In genomic region chr11:95147364-95147905, GRCh38 we compare ENCODE assay signal across 8 cellular contexts. TPM values are rescaled to one million over a fixed set of nuclear protein-coding genes. Genes with fewer than 3 reads are reported as not detected.
DNase-seq lines count a peak whose midpoint lies in the region; ATAC-seq and TF ChIP-seq lines count a peak whose summit lies in the region.
"Had no signal": no experiment of that assay in that cellular context is flagged by ENCODE, and none has a peak within 500 bp of the region (broad histone marks: within the 10 kb centered on the region; RNA-seq: fewer than 3 reads in every experiment).

No MANE protein-coding gene starts in this region.

- in situ Hi-C loops in SK-MEL-5 (cut with HindIII; ENCODE audit: low pct_unique_long_range_greater_than_20kb, low sequenced_read_pairs), result no loop called here

- no peak for TF ChIP-seq CTCF in HCT116 (IDR thresholded peaks at IDR 0.05 in 2 of 3, conservative IDR thresholded peaks at IDR 0.05 in 1 of 3; ENCODE audit: borderline replicate concordance in 1 of 3, insufficient read depth in 1 of 3, low read depth in 2 of 3, low read length in 2 of 3)
- no peak for TF ChIP-seq CTCF in fibroblast of the aortic adventitia (IDR thresholded peaks at IDR 0.05; ENCODE audit: insufficient read depth, low read length)

- intact Hi-C loops in HCT116 (cut with micrococcal nuclease), result no loop called here

- H3K4me2 ChIP-seq in HCT116 (ENCODE audit: low read length), result peak overlapping the region; percentile 57

- TF ChIP-seq RAD21 in HCT116 (IDR thresholded peaks at IDR 0.05; ENCODE audit: low read depth), result no peak

- BruUV-seq in HCT116 (replicated peaks; lab: Mats Ljungman, UMichigan), result no TSS peak

- no peak for TF ChIP-seq POLR2A in HCT116 (IDR thresholded peaks at IDR 0.05; ENCODE audit: borderline replicate concordance, extremely low read depth, insufficient read depth, insufficient read length)

- no peaks in the 10 kb centered on the region for H4K20me1 ChIP-seq in HCT116 (ENCODE audit: insufficient read depth)

- H3K27me3 ChIP-seq in HCT116 (ENCODE audit: insufficient read depth, low read length) (no peaks in the 10 kb centered on the region), skeletal muscle tissue (ENCODE audit: control insufficient read depth in 3 of 3, insufficient read depth in 3 of 3, low read length in 3 of 3) (no peaks in the 10 kb centered on the region)

- peak overlapping the region; percentile 55 for H2AFZ ChIP-seq in HCT116 (ENCODE audit: low read depth, low read length, poor library complexity, severe bottlenecking)

- CTCF ChIA-PET in HCT116 (lab: Charles Lee), result interaction anchor here (1.4 to 2.1 kb wide), 4 partner anchors 79 to 558 kb away, joined by 4 to 6 read pairs (median 6); partner anchors contain the start of gene SRSF8

- H3K9me2 ChIP-seq in HCT116 (ENCODE audit: insufficient read depth), result no peaks in the 10 kb centered on the region

- POLR2A ChIA-PET in HCT116 (lab: Charles Lee), result interaction anchor here (0.6 to 1.8 kb wide), 3 partner anchors 52 to 80 kb away, joined by 3 to 16 read pairs (median 4); partner anchors contain the start of gene SRSF8

- peak; percentile 34 for DNase-seq in HCT116 (ENCODE audit: low read depth, low spot score)
- peak; percentile 67 for DNase-seq in SK-MEL-5 (ENCODE audit: low read depth, low spot score)
- DNase-seq in fibroblast of the aortic adventitia (ENCODE audit: low read depth), result peak; percentile 95
- no peak for DNase-seq in D341Med (ENCODE audit: low spot score)
- DNase-seq in NOMO-1 treated with DMSO at 0.1 percent for 48 hours (lab: John Stamatoyannopoulos, UW; ENCODE audit: unreplicated experiment), result no peak
- no peak for DNase-seq in iPS-NIHi7 (ENCODE audit: extremely low spot score)

- no peaks in the 10 kb centered on the region for H3K36me3 ChIP-seq in HCT116 (ENCODE audit: control insufficient read depth in 1 of 2, insufficient read depth in 2 of 2, low read length in 2 of 2)
- no peaks in the 10 kb centered on the region for H3K36me3 ChIP-seq in skeletal muscle tissue (ENCODE audit: control insufficient read depth in 3 of 3, insufficient read depth in 3 of 3, low read length in 3 of 3)

- H3K9ac ChIP-seq in HCT116 (ENCODE audit: low read length) (no peak overlapping the region), skeletal muscle tissue (ENCODE audit: low read depth in 1 of 3, low read length in 3 of 3) (no peak overlapping the region)

- RAD21 ChIA-PET in HCT116 (lab: Charles Lee; ENCODE audit: low non-redundant PET in 1 of 2, low total read pairs in 2 of 2, uncharacterized antibody in 2 of 2, unreplicated experiment in 2 of 2), result interaction anchor here in 1 of 2 experiments (0.5 to 0.9 kb wide), 2 partner anchors 39 to 55 kb away, joined by 3 read pairs; no protein-coding TSS in a partner anchor

- no peak for ATAC-seq in HCT116

- H3K79me2 ChIP-seq in HCT116 (ENCODE audit: insufficient read depth, low read length), result no peaks in the 10 kb centered on the region

- H3K27ac ChIP-seq in HCT116 (ENCODE audit: low read depth, low read length) (no peak overlapping the region), skeletal muscle tissue (ENCODE audit: low read depth, low read length) (peak overlapping the region; percentile 82)
- H3K27ac ChIP-seq: VCaP had no signal

- peak overlapping the region in 1 of 2 experiments; percentile 5; a peak in 2 of 4 replicates for H3K4me3 ChIP-seq in HCT116 (replicated peaks in 1 of 2; ENCODE audit: low read depth in 1 of 2, low read length in 2 of 2)
- H3K4me3 ChIP-seq in fibroblast of the aortic adventitia (ENCODE audit: low read depth, low read length), result no peak overlapping the region
- peak overlapping the region in 1 of 3 donors; percentile 6 for H3K4me3 ChIP-seq in skeletal muscle tissue (ENCODE audit: low read length in 3 of 3)

- no peaks in the 10 kb centered on the region for H3K9me3 ChIP-seq in HCT116 (ENCODE audit: control insufficient read depth in 1 of 2, insufficient read depth in 1 of 2, low read depth in 1 of 2, low read length in 2 of 2)
- no peaks in the 10 kb centered on the region for H3K9me3 ChIP-seq in skeletal muscle tissue (ENCODE audit: control insufficient read depth in 3 of 3, low read length in 3 of 3)

- H3K4me1 ChIP-seq in HCT116 (ENCODE audit: control insufficient read depth in 1 of 2, insufficient read depth in 2 of 2, low read length in 2 of 2) (peaks cover 32 to 55% of the 10 kb centered on the region in 2 experiments), skeletal muscle tissue (ENCODE audit: control insufficient read depth in 3 of 3, insufficient read depth in 3 of 3, low read length in 3 of 3) (peaks cover 34 to 49% (median 48%) of the 10 kb centered on the region in 3 donors)

TF ChIP-seq in HCT116, 20 proteins besides CTCF, POLR2A, EP300 and RAD21 (continues in another document):
- TF ChIP-seq SP1 (IDR thresholded peaks at IDR 0.05; ENCODE audit: low read depth), result peak; percentile 47; the same call in 1 of the 2 replicates
- no peak for TF ChIP-seq ELF1 (IDR thresholded peaks at IDR 0.05; ENCODE audit: borderline replicate concordance, low read depth)
- TF ChIP-seq JUND (IDR thresholded peaks at IDR 0.05), result peak; percentile 86
- no peak for TF ChIP-seq CEBPB (IDR thresholded peaks at IDR 0.05; ENCODE audit: low read depth)
- TF ChIP-seq, protein P1, sequence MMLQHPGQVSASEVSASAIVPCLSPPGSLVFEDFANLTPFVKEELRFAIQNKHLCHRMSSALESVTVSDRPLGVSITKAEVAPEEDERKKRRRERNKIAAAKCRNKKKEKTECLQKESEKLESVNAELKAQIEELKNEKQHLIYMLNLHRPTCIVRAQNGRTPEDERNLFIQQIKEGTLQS (IDR thresholded peaks at IDR 0.05), result no peak
- TF ChIP-seq TCF7L2 (IDR thresholded peaks at IDR 0.05; ENCODE audit: borderline replicate concordance, extremely low read depth, insufficient read depth, insufficient read length), result no peak
- TF ChIP-seq POLR2AphosphoS5 (IDR thresholded peaks at IDR 0.05; ENCODE audit: low read depth, low read length), result peak; percentile 27; the same call in 1 of the 2 replicates
- 0 out of 2 replicates have a peak, but pooled peaks have one; percentile 33 for TF ChIP-seq SIN3A (IDR thresholded peaks at IDR 0.05; ENCODE audit: low read depth)
- TF ChIP-seq SRF (IDR thresholded peaks at IDR 0.05; ENCODE audit: low read depth), result peak; percentile 41; the same call in 1 of the 2 replicates
- no peak for TF ChIP-seq EZH2phosphoT487 (IDR thresholded peaks at IDR 0.05; ENCODE audit: borderline replicate concordance)
- TF ChIP-seq EGR1 (IDR thresholded peaks at IDR 0.05; ENCODE audit: low read depth), result no peak
- TF ChIP-seq YY1 (IDR thresholded peaks at IDR 0.05; ENCODE audit: extremely low read depth, insufficient replicate concordance, low read depth, low read length), result no peak
- peak; percentile 77 for TF ChIP-seq FOSL1 (IDR thresholded peaks at IDR 0.05; ENCODE audit: low read depth)
- TF ChIP-seq ZNF274 (IDR thresholded peaks at IDR 0.05; ENCODE audit: low read depth, low read length), result no peak
- no peak for TF ChIP-seq ZBTB33 (IDR thresholded peaks at IDR 0.05; ENCODE audit: extremely low read depth, insufficient replicate concordance, low read length)
- TF ChIP-seq ZFX (IDR thresholded peaks at IDR 0.05), result no peak
- no peak for TF ChIP-seq EZH2 (IDR thresholded peaks at IDR 0.05)
- no peak for TF ChIP-seq REST (IDR thresholded peaks at IDR 0.05; ENCODE audit: low read depth)

RNA-seq across cellular contexts. Expression of gene ENDOD1, which starts 57.8 kb away (rescaled TPM):
- total RNA-seq in HCT116 (2021; ENCODE audit: unreplicated experiment), result 33.6 TPM
- polyA plus RNA-seq in HCT116 (2012), result 22.9 and 26.9 TPM in 2 replicates
- total RNA-seq in SK-MEL-5 (2014; rRNA removed; shearing (Covaris generic)), result 44.8 and 46.8 TPM in 2 replicates
- 28.5 and 38.4 TPM in 2 replicates for polyA plus RNA-seq in SK-MEL-5 (2015; cell fraction: cytosol; rRNA removed)
- 8.6 and 12.1 TPM in 2 replicates for polyA plus RNA-seq in SK-MEL-5 (2015; cell fraction: nucleus; rRNA removed)
- 17.6 and 39.8 TPM in 2 replicates for total RNA-seq in fibroblast of the aortic adventitia (ENCODE audit: low replicate concordance)
- 99.2 TPM for total RNA-seq in skeletal muscle tissue

Comparison
In these comparisons a context has a peak if more than half of its experiments do, and no peak if none do; other contexts are left out.
1. DNase-seq: peak in HCT116 (single experiment), SK-MEL-5 (single experiment) and fibroblast of the aortic adventitia (single experiment); none in D341Med (single experiment), NOMO-1 treated with DMSO at 0.1 percent for 48 hours (single experiment) and iPS-NIHi7 (single experiment).